Comparison of ENCODE assay signal across 1 cellular context in genomic region chr15:71588746-71589145, GRCh38.
TF ChIP-seq lines count a peak whose summit lies in the region.

No MANE protein-coding gene starts in this region.

TF ChIP-seq in SK-N-SH, 30 proteins besides CTCF, POLR2A, EP300 and RAD21 (continued from another document):
- no peak for TF ChIP-seq REST (IDR thresholded peaks at IDR 0.05; ENCODE audit: low read depth, low read length)
- no peak for TF ChIP-seq FOXJ3 (CRISPR knock-in tag; IDR thresholded peaks at IDR 0.05)
- TF ChIP-seq SIN3A (IDR thresholded peaks at IDR 0.05; ENCODE audit: borderline replicate concordance, low read depth, low read length), result no peak
